In the genomic region with DNA sequence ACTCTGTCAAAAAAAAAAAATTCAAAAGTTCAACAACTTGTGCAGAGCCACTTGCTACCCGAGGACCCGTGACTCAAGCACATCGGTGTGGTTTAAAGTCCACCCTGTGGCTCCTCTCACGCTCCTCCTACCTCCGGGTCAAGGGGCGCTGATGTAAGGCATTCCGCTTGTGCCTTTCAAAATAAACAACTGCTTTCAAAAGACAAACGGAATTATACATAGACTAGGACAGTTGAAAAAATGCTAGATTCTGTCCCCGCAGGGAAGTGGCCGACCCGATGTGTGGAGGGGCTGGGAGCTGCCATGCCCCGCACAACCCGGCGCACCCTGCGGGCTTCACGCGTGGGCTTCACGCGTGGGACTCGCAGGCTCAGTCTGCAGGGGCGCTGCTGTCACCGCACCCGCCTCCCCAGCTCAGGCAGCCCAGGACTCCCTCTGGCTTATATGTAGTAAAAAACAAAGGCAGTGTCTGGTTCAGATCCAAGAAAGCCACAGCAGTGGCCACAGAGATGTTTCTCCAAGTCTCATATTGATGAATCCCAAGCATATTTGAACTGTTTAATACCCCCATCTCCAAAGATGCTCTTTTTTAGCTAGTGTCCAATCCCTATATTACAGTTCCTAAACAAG, we compare ENCODE assay signal across 8 cellular contexts.
A peak's percentile ranks its signal among the peaks of the same experiment; 100 is the strongest.
DNase-seq lines count a peak whose midpoint lies in the region; ATAC-seq and TF ChIP-seq lines count a peak whose summit lies in the region.

No MANE protein-coding gene starts in this region.

- peak overlapping the region; percentile 72 for H3K27ac ChIP-seq in fibroblast of lung (ENCODE audit: insufficient read depth, low read length)

- TF ChIP-seq CTCF in fibroblast of lung (conservative IDR thresholded peaks at IDR 0.05 in 1 of 2, IDR thresholded peaks at IDR 0.05 in 1 of 2; ENCODE audit: low read depth in 1 of 2, low read length in 2 of 2): no peak

- DNase-seq in HuH-7 (ENCODE audit: low spot score) (peak; percentile 55), fibroblast of lung (ENCODE audit: low read depth in 2 of 2) (peak; percentile 39 to 84), sciatic nerve (ENCODE audit: low spot score) (peak; percentile 57), KBM-7 (no peak), 8988T (no peak)
- no peak for DNase-seq in activated CD8-positive, alpha-beta memory T cell treated with anti-CD3 and anti-CD28 coated beads, Interleukin-2, amount 50 U/mL, for 48 hours

- no peaks in the 10 kb centered on the region for H3K27me3 ChIP-seq in fibroblast of lung (ENCODE audit: control insufficient read depth, insufficient read depth, low read length)

- H3K79me2 ChIP-seq in fibroblast of lung (ENCODE audit: control insufficient read depth, insufficient read depth, low read length): no peaks in the 10 kb centered on the region

- peaks cover 22% of the 10 kb centered on the region for H3K4me1 ChIP-seq in fibroblast of lung (ENCODE audit: control insufficient read depth, extremely low read depth, insufficient read depth, low read length)

- H3K9ac ChIP-seq in fibroblast of lung (ENCODE audit: insufficient read depth, low read length): peak overlapping the region; percentile 50

- no peaks in the 10 kb centered on the region for H3K36me3 ChIP-seq in fibroblast of lung (ENCODE audit: control insufficient read depth, insufficient read depth, low read length)

- H3K4me2 ChIP-seq in fibroblast of lung (ENCODE audit: extremely low read depth, insufficient read depth, low read length): peak overlapping the region; percentile 92

- intact Hi-C loops in sciatic nerve (cut with DNase I): loop anchor here (10.0 kb wide), 1 partner anchor 902 kb away; no protein-coding TSS in a partner anchor

- H4K20me1 ChIP-seq in fibroblast of lung (ENCODE audit: control insufficient read depth, extremely low read depth, insufficient read depth, low read length): no peaks in the 10 kb centered on the region

- ATAC-seq in GM19397 (IDR thresholded peaks at IDR 0.05; ENCODE audit: unreplicated experiment): peak; percentile 14
- ATAC-seq in sciatic nerve: peak; percentile 58
- ATAC-seq in HG03095 (IDR thresholded peaks at IDR 0.05; ENCODE audit: unreplicated experiment): no peak

- in situ Hi-C loops in KBM-7 (cut with MboI; ENCODE audit: low pct_unique_long_range_greater_than_20kb, low sequenced_read_pairs): no loop called here

- H2AFZ ChIP-seq in fibroblast of lung (ENCODE audit: low read length): peak overlapping the region; percentile 70

- H3K4me3 ChIP-seq in fibroblast of lung (replicated peaks in 1 of 4; ENCODE audit: control extremely low read depth in 1 of 4, insufficient read depth in 1 of 4, low read depth in 3 of 4, low read length in 4 of 4): peak overlapping the region; percentile 38 to 72 (median 49)

- no peaks in the 10 kb centered on the region for H3K9me3 ChIP-seq in fibroblast of lung (ENCODE audit: control insufficient read depth, insufficient read depth, low read depth, low read length)

Comparison
In these comparisons a context has a peak if more than half of its experiments do, and no peak if none do; other contexts are left out.
1. DNase-seq: peak in HuH-7 (single experiment), fibroblast of lung (2 of 2) and sciatic nerve (single experiment); none in KBM-7 (single experiment), 8988T (single experiment) and activated CD8-positive, alpha-beta memory T cell treated with anti-CD3 and anti-CD28 coated beads, Interleukin-2, amount 50 U/mL, for 48 hours (single experiment).